ENCODE assay signal across 15 cellular contexts in genomic region chr2:106358081-106358480, GRCh38.
A peak's percentile ranks its signal among the peaks of the same experiment; 100 is the strongest.
DNase-seq lines count a peak whose midpoint lies in the region; ATAC-seq and TF ChIP-seq lines count a peak whose summit lies in the region.
"Had no signal": no experiment of that assay in that cellular context is flagged by ENCODE, and none has a peak within 500 bp of the region (broad histone marks: within the 10 kb centered on the region; RNA-seq: fewer than 3 reads in every experiment).

No MANE protein-coding gene starts in this region.

- no peaks in the 10 kb centered on the region for H3K27me3 ChIP-seq in CD4-positive, alpha-beta T cell (ENCODE audit: control insufficient read depth, insufficient read depth, low read length)
- H3K27me3 ChIP-seq: left lung had no signal

- POLR2A ChIA-PET in CD4-positive, alpha-beta T cell (lab: Charles Lee), result no interaction called here

- peaks cover 25% of the 10 kb centered on the region for H3K27me3 Mint-ChIP-seq in CD4-positive, alpha-beta T cell
- H3K27me3 Mint-ChIP-seq in activated T-cell treated with anti-CD3 and anti-CD28 coated beads, Interleukin-2, amount 50 U/mL, for 4 hours (ENCODE audit: low read depth), result peaks cover 12% of the 10 kb centered on the region

- no peaks in the 10 kb centered on the region for H3K36me3 Mint-ChIP-seq in CD4-positive, alpha-beta T cell (ENCODE audit: low read depth)
- H3K36me3 Mint-ChIP-seq in activated T-cell treated with anti-CD3 and anti-CD28 coated beads, Interleukin-2, amount 50 U/mL, for 4 hours (ENCODE audit: insufficient read depth), result no peaks in the 10 kb centered on the region
- H3K36me3 Mint-ChIP-seq: activated naive CD4-positive, alpha-beta T cell treated with anti-CD3 and anti-CD28 coated beads, Interleukin-2, amount 50 U/mL, for 72 hours had no signal

- no peaks in the 10 kb centered on the region for H3K9me3 Mint-ChIP-seq in CD4-positive, alpha-beta T cell
- H3K9me3 Mint-ChIP-seq in activated T-cell treated with anti-CD3 and anti-CD28 coated beads, Interleukin-2, amount 50 U/mL, for 4 hours, result no peaks in the 10 kb centered on the region
- H3K9me3 Mint-ChIP-seq: activated naive CD4-positive, alpha-beta T cell treated with anti-CD3 and anti-CD28 coated beads, Interleukin-2, amount 50 U/mL, for 72 hours had no signal

- no peaks in the 10 kb centered on the region for H3K9me3 ChIP-seq in CD4-positive, alpha-beta T cell (ENCODE audit: control insufficient read depth, low read length)
- H3K9me3 ChIP-seq: left lung had no signal

- DNase-seq in CD4-positive, alpha-beta T cell, result no peak
- DNase-seq in occipital lobe (lab: John Stamatoyannopoulos, UW), result no peak
- no peak for DNase-seq in activated T-cell treated with anti-CD3 and anti-CD28 coated beads, Interleukin-2, amount 50 U/mL, for 4 hours
- no peak for DNase-seq in NCI-H2081 (lab: John Stamatoyannopoulos, UW)
- DNase-seq: activated CD4-positive, alpha-beta T cell treated with anti-CD3 and anti-CD28 coated beads for 4 hours; EL; foreskin fibroblast; left lung had no signal

- no peak for TF ChIP-seq CTCF in CD4-positive, alpha-beta T cell (IDR thresholded peaks at IDR 0.05)

- H3K27ac ChIP-seq in CD4-positive, alpha-beta T cell (ENCODE audit: low read depth, low read length), result no peak overlapping the region
- H3K27ac ChIP-seq: left lung, parathyroid adenoma had no signal

- ATAC-seq in GM18502 (IDR thresholded peaks at IDR 0.05; ENCODE audit: poor library complexity, unreplicated experiment), result peak; percentile 96
- peak; percentile 94 for ATAC-seq in GM19455 (IDR thresholded peaks at IDR 0.05; ENCODE audit: unreplicated experiment)
- ATAC-seq in HG02870 (IDR thresholded peaks at IDR 0.05; ENCODE audit: unreplicated experiment), result peak; percentile 97
- peak; percentile 85 for ATAC-seq in HG03521 (IDR thresholded peaks at IDR 0.05; ENCODE audit: unreplicated experiment)
- ATAC-seq in CD4-positive, alpha-beta T cell (ENCODE audit: poor library complexity), result no peak
- ATAC-seq in activated T-cell treated with anti-CD3 and anti-CD28 coated beads, Interleukin-2, amount 50 U/mL, for 4 hours, result no peak
- ATAC-seq: HCT116 had no signal

- intact Hi-C loops in CD4-positive, alpha-beta T cell (cut with DNase I, micrococcal nuclease), result no loop called here

- H3K4me3 Mint-ChIP-seq in CD4-positive, alpha-beta T cell, result no peak overlapping the region
- no peak overlapping the region for H3K4me3 Mint-ChIP-seq in activated T-cell treated with anti-CD3 and anti-CD28 coated beads, Interleukin-2, amount 50 U/mL, for 4 hours

- CTCF ChIA-PET in CD4-positive, alpha-beta T cell (lab: Charles Lee), result no interaction called here

- H3K4me1 Mint-ChIP-seq in CD4-positive, alpha-beta T cell (ENCODE audit: low read depth), result no peaks in the 10 kb centered on the region
- no peaks in the 10 kb centered on the region for H3K4me1 Mint-ChIP-seq in activated T-cell treated with anti-CD3 and anti-CD28 coated beads, Interleukin-2, amount 50 U/mL, for 4 hours (ENCODE audit: low read depth)

- no peak overlapping the region for H3K27ac Mint-ChIP-seq in CD4-positive, alpha-beta T cell
- H3K27ac Mint-ChIP-seq: activated naive CD4-positive, alpha-beta T cell treated with anti-CD3 and anti-CD28 coated beads, Interleukin-2, amount 50 U/mL, for 72 hours had no signal

Comparison
In these comparisons a context has a peak if more than half of its experiments do, and no peak if none do; other contexts are left out.
1. ATAC-seq: peak in GM18502 (single experiment), GM19455 (single experiment), HG02870 (single experiment) and HG03521 (single experiment); none in CD4-positive, alpha-beta T cell (single experiment) and activated T-cell treated with anti-CD3 and anti-CD28 coated beads, Interleukin-2, amount 50 U/mL, for 4 hours (0 of 2).